In genomic region chr12:116745554-116745953, GRCh38 we compare ENCODE assay signal across 8 cellular contexts.
"Had no signal": no experiment of that assay in that cellular context is flagged by ENCODE, and none has a peak within 500 bp of the region (broad histone marks: within the 10 kb centered on the region; RNA-seq: fewer than 3 reads in every experiment).

No MANE protein-coding gene starts in this region.

- DNase-seq: GDM1, GF-D8 had no signal

- H3K4me3 ChIP-seq: GM12878 had no signal

- FAIRE-seq: G401.6, GM12878, GM12891, GM12892, GM18507, GM19239 had no signal

- ATAC-seq: GM12878 had no signal
